Comparison of ENCODE assay signal across 16 cellular contexts in the genomic region with DNA sequence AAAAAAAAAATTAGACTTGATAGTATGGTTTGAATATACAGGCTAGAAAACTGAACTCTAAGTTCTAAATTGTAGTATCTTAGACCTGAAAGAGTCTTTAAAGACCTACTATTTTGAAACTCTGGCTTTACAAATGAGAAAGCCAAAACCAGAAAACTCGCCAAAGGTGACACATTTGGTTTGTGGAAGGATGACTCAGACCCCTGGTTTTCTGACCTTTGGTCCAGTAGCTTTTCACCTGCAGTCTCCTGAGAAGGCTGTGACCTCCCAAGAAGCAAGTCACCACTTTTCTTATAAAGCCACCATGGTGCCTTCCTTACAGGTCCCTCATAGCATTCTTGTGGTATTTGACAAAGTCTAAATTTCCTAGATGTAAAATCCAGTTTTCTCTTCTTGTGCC.
DNase-seq lines count a peak whose midpoint lies in the region; ATAC-seq lines count a peak whose summit lies in the region.
"Had no signal": no experiment of that assay in that cellular context is flagged by ENCODE, and none has a peak within 500 bp of the region (broad histone marks: within the 10 kb centered on the region; RNA-seq: fewer than 3 reads in every experiment).

No MANE protein-coding gene starts in this region.

- H3K4me1 Mint-ChIP-seq in activated naive CD8-positive, alpha-beta T cell treated with anti-CD3 and anti-CD28 coated beads for 36 hours: peaks cover 20% of the 10 kb centered on the region

- DNase-seq in Daoy (ENCODE audit: low read depth): peak; percentile 52
- peak; percentile 27 for DNase-seq in activated naive CD8-positive, alpha-beta T cell treated with anti-CD3 and anti-CD28 coated beads for 36 hours
- DNase-seq in GF-D8 (lab: John Stamatoyannopoulos, UW): no peak
- DNase-seq: activated CD4-positive, alpha-beta T cell treated with anti-CD3 and anti-CD28 coated beads, Interleukin-2, amount 50 U/mL, for 1 hour; head of caudate nucleus; IMR-90; left cardiac atrium; NCI-H1436; stimulated activated CD4-positive, alpha-beta T cell treated with anti-CD3 and anti-CD28 coated beads, Interleukin-4, amount 100 ng/mL, for 1 hour had no signal

- ATAC-seq in GM18867 (IDR thresholded peaks at IDR 0.05; ENCODE audit: unreplicated experiment) (peak; percentile 79), HG03159 (IDR thresholded peaks at IDR 0.05; ENCODE audit: unreplicated experiment) (peak; percentile 62), HG03342 (IDR thresholded peaks at IDR 0.05; ENCODE audit: unreplicated experiment) (no peak), HG03135 (IDR thresholded peaks at IDR 0.05; ENCODE audit: unreplicated experiment) (no peak)
- ATAC-seq: left cardiac atrium had no signal

- H3K36me3 Mint-ChIP-seq in activated naive CD8-positive, alpha-beta T cell treated with anti-CD3 and anti-CD28 coated beads for 36 hours: peaks cover 13% of the 10 kb centered on the region
- H3K36me3 Mint-ChIP-seq: CD14-positive monocyte had no signal

- H3K27me3 Mint-ChIP-seq in activated naive CD8-positive, alpha-beta T cell treated with anti-CD3 and anti-CD28 coated beads for 36 hours: no peaks in the 10 kb centered on the region
- H3K27me3 Mint-ChIP-seq: activated naive CD4-positive, alpha-beta T cell treated with anti-CD3 and anti-CD28 coated beads, Interleukin-2, amount 50 U/mL, for 24 hours had no signal

- peaks cover 8% of the 10 kb centered on the region for H3K9me3 Mint-ChIP-seq in activated naive CD8-positive, alpha-beta T cell treated with anti-CD3 and anti-CD28 coated beads for 36 hours

- no peak overlapping the region for H3K4me3 Mint-ChIP-seq in activated naive CD8-positive, alpha-beta T cell treated with anti-CD3 and anti-CD28 coated beads for 36 hours
- H3K4me3 Mint-ChIP-seq: CD14-positive monocyte; central memory CD8-positive, alpha-beta T cell had no signal

- H3K27ac Mint-ChIP-seq in activated naive CD8-positive, alpha-beta T cell treated with anti-CD3 and anti-CD28 coated beads for 36 hours: peak overlapping the region; percentile 38

Comparison
In these comparisons a context has a peak if more than half of its experiments do, and no peak if none do; other contexts are left out.
1. ATAC-seq: peak in GM18867 (single experiment) and HG03159 (single experiment); none in HG03342 (single experiment) and HG03135 (single experiment).